Comparison of ENCODE assay signal across 15 cellular contexts in genomic region chr9:86903461-86904010, GRCh38. TPM values are rescaled to one million over a fixed set of nuclear protein-coding genes. Genes with fewer than 3 reads are reported as not detected.
DNase-seq lines count a peak whose midpoint lies in the region; TF ChIP-seq lines count a peak whose summit lies in the region.
"Had no signal": no experiment of that assay in that cellular context is flagged by ENCODE, and none has a peak within 500 bp of the region (broad histone marks: within the 10 kb centered on the region; RNA-seq: fewer than 3 reads in every experiment).

No MANE protein-coding gene starts in this region.

- TF ChIP-seq EP300 in ovary (IDR thresholded peaks at IDR 0.05): no peak

- H3K27me3 Mint-ChIP-seq in activated CD4-positive, alpha-beta T cell treated with anti-CD3 and anti-CD28 coated beads, Interleukin-2, amount 10 ng/mL, durations not matched to agents 24 days and 14 days: peaks cover 38% of the 10 kb centered on the region

- POLR2A ChIA-PET in OCI-LY7 (lab: Charles Lee): no interaction called here

- H3K4me2 ChIP-seq in OCI-LY7 (ENCODE audit: low read length): no peak overlapping the region

- no peaks in the 10 kb centered on the region for H3K9me3 Mint-ChIP-seq in activated CD4-positive, alpha-beta T cell treated with anti-CD3 and anti-CD28 coated beads, Interleukin-2, amount 10 ng/mL, durations not matched to agents 24 days and 14 days
- H3K9me3 Mint-ChIP-seq: activated CD4-positive, alpha-beta memory T cell treated with anti-CD3 and anti-CD28 coated beads for 36 hours had no signal

- H2AFZ ChIP-seq in OCI-LY7 (ENCODE audit: low read length): no peak overlapping the region

- H3K27me3 ChIP-seq in ascending aorta (no peaks in the 10 kb centered on the region), ovary (no peaks in the 10 kb centered on the region)
- H3K27me3 ChIP-seq: MG63 had no signal

- no peaks in the 10 kb centered on the region for H3K79me2 ChIP-seq in OCI-LY7 (ENCODE audit: insufficient read depth, low read depth, low read length)

- intact Hi-C loops in ascending aorta (cut with DNase I): no loop called here
- intact Hi-C loops in ovary (cut with DNase I): no loop called here
- intact Hi-C loops in OCI-LY7 (cut with micrococcal nuclease; ENCODE audit: unreplicated experiment): no loop called here
- intact Hi-C loops in activated CD4-positive, alpha-beta T cell treated with anti-CD3 and anti-CD28 coated beads, Interleukin-2, amount 10 ng/mL, durations not matched to agents 24 days and 14 days (cut with micrococcal nuclease): no loop called here

- H3K4me3 Mint-ChIP-seq in activated CD4-positive, alpha-beta T cell treated with anti-CD3 and anti-CD28 coated beads, Interleukin-2, amount 10 ng/mL, durations not matched to agents 24 days and 14 days: no peak overlapping the region
- H3K4me3 Mint-ChIP-seq: activated CD4-positive, alpha-beta memory T cell treated with anti-CD3 and anti-CD28 coated beads for 36 hours had no signal

- H3K36me3 ChIP-seq in ES-I3 (ENCODE audit: insufficient read depth, low read length): no peaks in the 10 kb centered on the region
- no peaks in the 10 kb centered on the region for H3K36me3 ChIP-seq in ascending aorta
- no peaks in the 10 kb centered on the region for H3K36me3 ChIP-seq in ovary
- H3K36me3 ChIP-seq in OCI-LY7 (ENCODE audit: insufficient read depth, low read length): no peaks in the 10 kb centered on the region
- H3K36me3 ChIP-seq: MG63, prostate gland had no signal

- no peaks in the 10 kb centered on the region for H3K9me2 ChIP-seq in OCI-LY7 (ENCODE audit: insufficient read depth, low read length)

- no TSS peak for BruUV-seq in OCI-LY7 (replicated peaks; lab: Mats Ljungman, UMichigan)

- no peaks in the 10 kb centered on the region for H3K9me3 ChIP-seq in ES-I3 (ENCODE audit: control insufficient read depth, insufficient read depth, low read length)
- no peaks in the 10 kb centered on the region for H3K9me3 ChIP-seq in ascending aorta
- H3K9me3 ChIP-seq in iPS-18c (ENCODE audit: control insufficient read depth, insufficient read depth, low read length): no peaks in the 10 kb centered on the region
- no peaks in the 10 kb centered on the region for H3K9me3 ChIP-seq in ovary
- H3K9me3 ChIP-seq in OCI-LY7 (ENCODE audit: low read length): no peaks in the 10 kb centered on the region
- H3K9me3 ChIP-seq: MG63, prostate gland had no signal

- no peak for DNase-seq in ascending aorta (ENCODE audit: low spot score in 2 of 2)
- peak in 4 of 5 donors; percentile 31 to 41 (median 36) for DNase-seq in ovary
- no peak for DNase-seq in D341Med (ENCODE audit: low spot score)
- DNase-seq in OCI-LY7 (ENCODE audit: low spot score): no peak
- no peak for DNase-seq in activated CD4-positive, alpha-beta T cell treated with anti-CD3 and anti-CD28 coated beads, Interleukin-2, amount 10 ng/mL, durations not matched to agents 24 days and 14 days
- DNase-seq in epidermal melanocyte (ENCODE audit: insufficient read length, low spot score): no peak
- DNase-seq: activated CD4-positive, alpha-beta memory T cell treated with anti-CD3 and anti-CD28 coated beads for 36 hours; DMS 273 treated with DMSO at 0.1 percent for 48 hours; dorsolateral prefrontal cortex; MG63; NCI-H2029; NCI-H526 had no signal

- no peak for TF ChIP-seq CTCF in ascending aorta (IDR thresholded peaks at IDR 0.05)
- no peak for TF ChIP-seq CTCF in ovary (IDR thresholded peaks at IDR 0.05)
- no peak for TF ChIP-seq CTCF in OCI-LY7 (conservative IDR thresholded peaks at IDR 0.05; ENCODE audit: low read length)

- no peak for TF ChIP-seq POLR2A in ovary (IDR thresholded peaks at IDR 0.05)

- H4K20me1 ChIP-seq in OCI-LY7 (ENCODE audit: insufficient read depth, low read length): no peaks in the 10 kb centered on the region

- H3K4me3 ChIP-seq in ascending aorta: peak overlapping the region; percentile 9 to 10
- peak overlapping the region; percentile 64; the same call in 1 of the 2 replicates for H3K4me3 ChIP-seq in iPS-18c (ENCODE audit: insufficient read depth, low read depth, low read length)
- no peak overlapping the region for H3K4me3 ChIP-seq in ovary
- no peak overlapping the region for H3K4me3 ChIP-seq in OCI-LY7 (ENCODE audit: low read depth, low read length, poor library complexity, severe bottlenecking)
- H3K4me3 ChIP-seq: MG63, prostate gland had no signal

- no peaks in the 10 kb centered on the region for H3K4me1 Mint-ChIP-seq in activated CD4-positive, alpha-beta T cell treated with anti-CD3 and anti-CD28 coated beads, Interleukin-2, amount 10 ng/mL, durations not matched to agents 24 days and 14 days

- no peak overlapping the region for H3K27ac Mint-ChIP-seq in activated CD4-positive, alpha-beta T cell treated with anti-CD3 and anti-CD28 coated beads, Interleukin-2, amount 10 ng/mL, durations not matched to agents 24 days and 14 days
- H3K27ac Mint-ChIP-seq: activated CD4-positive, alpha-beta memory T cell treated with anti-CD3 and anti-CD28 coated beads for 36 hours had no signal

- H3K36me3 Mint-ChIP-seq in activated CD4-positive, alpha-beta T cell treated with anti-CD3 and anti-CD28 coated beads, Interleukin-2, amount 10 ng/mL, durations not matched to agents 24 days and 14 days (ENCODE audit: low read depth): no peaks in the 10 kb centered on the region
- H3K36me3 Mint-ChIP-seq: activated CD4-positive, alpha-beta memory T cell treated with anti-CD3 and anti-CD28 coated beads for 36 hours had no signal

- CTCF ChIA-PET in OCI-LY7 (lab: Charles Lee; ENCODE audit: unreplicated experiment): no interaction called here

- H3K27ac ChIP-seq in ascending aorta (no peak overlapping the region), ovary (no peak overlapping the region), OCI-LY7 (ENCODE audit: low read depth, low read length, poor library complexity, severe bottlenecking) (no peak overlapping the region)
- H3K27ac ChIP-seq: dorsolateral prefrontal cortex, prostate gland had no signal

- 16 to 22% (median 17%) methylated on average over 7 of the region's 7 CpGs for WGBS in ovary, 3 donors

- H3K9ac ChIP-seq in ES-I3 (ENCODE audit: low read depth, low read length): peak overlapping the region; percentile 66; the same call in 1 of the 2 replicates

- H3K4me1 ChIP-seq in ES-I3 (ENCODE audit: insufficient read depth, low read length) (peaks cover 6% of the 10 kb centered on the region; the same call in 1 of the 2 replicates), ascending aorta (peaks cover 0 to 5% of the 10 kb centered on the region in 2 donors), ovary (ENCODE audit: insufficient read depth) (peaks cover 4% of the 10 kb centered on the region), OCI-LY7 (ENCODE audit: insufficient read depth, low read length, poor library complexity, severe bottlenecking) (no peaks in the 10 kb centered on the region)
- H3K4me1 ChIP-seq: prostate gland had no signal

RNA-seq across cellular contexts. Expression of gene GAS1, which starts 43.8 kb away (rescaled TPM):
- total RNA-seq in ascending aorta (605 TPM), ovary (100 to 1,000 TPM in 2 of 7 donors, 10 to 100 TPM in 5; 41.6 to 251 (median 82.3) TPM), OCI-LY7 (2022) (not detected in 2 replicates)
- 10 to 100 TPM; 30.9 to 71.4 TPM for polyA plus RNA-seq in ovary
- 0.23 TPM in 1 of 2 replicates, not detected in the other for total RNA-seq in OCI-LY7 (2014; rRNA removed; shearing (Covaris generic))
- total RNA-seq in activated CD4-positive, alpha-beta T cell treated with anti-CD3 and anti-CD28 coated beads, Interleukin-2, amount 10 ng/mL, durations not matched to agents 24 days and 14 days: 0.14 TPM in 2 replicates

Comparison
In these comparisons a context has a peak if more than half of its experiments do, and no peak if none do; other contexts are left out.
1. DNase-seq: peak in ovary (4 of 5); none in ascending aorta (0 of 2), D341Med (single experiment), OCI-LY7 (single experiment), activated CD4-positive, alpha-beta T cell treated with anti-CD3 and anti-CD28 coated beads, Interleukin-2, amount 10 ng/mL, durations not matched to agents 24 days and 14 days (single experiment) and epidermal melanocyte (single experiment).
2. H3K4me3 ChIP-seq: peak in ascending aorta (2 of 2) and iPS-18c (single experiment); none in ovary (single experiment) and OCI-LY7 (single experiment).
3. RNA of gene GAS1, which starts 43.8 kb away (total RNA-seq): 605 TPM in ascending aorta (single experiment) and 41.6 to 251 TPM in ovary; 0.14 TPM in activated CD4-positive, alpha-beta T cell treated with anti-CD3 and anti-CD28 coated beads, Interleukin-2, amount 10 ng/mL, durations not matched to agents 24 days and 14 days and 0.23 TPM in OCI-LY7; every median in the first group is over 10 times any median in the second.